In genomic region chr10:113960617-113961260, GRCh38 we compare ENCODE assay signal across 8 cellular contexts.
DNase-seq lines count a peak whose midpoint lies in the region; ATAC-seq lines count a peak whose summit lies in the region.

No MANE protein-coding gene starts in this region.

- intact Hi-C loops in activated CD4-positive, alpha-beta T cell treated with anti-CD3 and anti-CD28 coated beads, Interleukin-2, amount 10 ng/mL, durations not matched to agents 24 days and 14 days (cut with micrococcal nuclease): loop anchor here (1.0 to 10.0 kb wide), 6 partner anchors 84 to 577 kb away; partner anchors contain the start of genes ADRB1 and CCDC186

- peaks cover 26% of the 10 kb centered on the region for H3K4me1 ChIP-seq in mesenchymal stem cell (ENCODE audit: control insufficient read depth, insufficient read depth, low read depth, low read length)

- no peak overlapping the region for H3K4ac ChIP-seq in mesenchymal stem cell (ENCODE audit: low read depth in 1 of 2, low read length in 2 of 2)

- H3K18ac ChIP-seq in mesenchymal stem cell (ENCODE audit: low read depth in 1 of 2, low read length in 2 of 2): peak overlapping the region in 1 of 2 experiments; percentile 9

- H3K27ac Mint-ChIP-seq in activated CD4-positive, alpha-beta T cell treated with anti-CD3 and anti-CD28 coated beads, Interleukin-2, amount 10 ng/mL, durations not matched to agents 24 days and 14 days: peak overlapping the region; percentile 68

- H2AFZ ChIP-seq in mesenchymal stem cell (ENCODE audit: low read depth, low read length): no peak overlapping the region

- H2BK5ac ChIP-seq in mesenchymal stem cell (ENCODE audit: low read depth, low read length, poor library complexity, severe bottlenecking): no peak overlapping the region

- no peak overlapping the region for H3K4me2 ChIP-seq in mesenchymal stem cell (ENCODE audit: low read length, poor library complexity, severe bottlenecking)

- no peak overlapping the region for H4K8ac ChIP-seq in mesenchymal stem cell (ENCODE audit: low read length)

- H2BK12ac ChIP-seq in mesenchymal stem cell (ENCODE audit: low read length in 2 of 2): no peak overlapping the region

- peaks cover 23% of the 10 kb centered on the region for H3K27me3 Mint-ChIP-seq in activated CD4-positive, alpha-beta T cell treated with anti-CD3 and anti-CD28 coated beads, Interleukin-2, amount 10 ng/mL, durations not matched to agents 24 days and 14 days

- peak overlapping the region; percentile 1 for H4K91ac ChIP-seq in mesenchymal stem cell (ENCODE audit: low read length)

- H2BK15ac ChIP-seq in mesenchymal stem cell (ENCODE audit: low read depth, poor library complexity, severe bottlenecking): no peak overlapping the region

- no peak overlapping the region for H3K27ac ChIP-seq in mesenchymal stem cell (ENCODE audit: low read length, poor library complexity, severe bottlenecking)

- H3K27me3 ChIP-seq in mesenchymal stem cell (ENCODE audit: control insufficient read depth in 1 of 2, insufficient read depth in 1 of 2, low read length in 2 of 2): peaks cover 0 to 9% of the 10 kb centered on the region in 2 experiments

- no peaks in the 10 kb centered on the region for H3K36me3 ChIP-seq in mesenchymal stem cell (ENCODE audit: control insufficient read depth in 1 of 2, insufficient read depth in 2 of 2, low read depth in 1 of 2, low read length in 2 of 2)

- H3K36me3 Mint-ChIP-seq in activated CD4-positive, alpha-beta T cell treated with anti-CD3 and anti-CD28 coated beads, Interleukin-2, amount 10 ng/mL, durations not matched to agents 24 days and 14 days (ENCODE audit: low read depth): no peaks in the 10 kb centered on the region

- H3K14ac ChIP-seq in mesenchymal stem cell (ENCODE audit: low read length in 2 of 2): no peak overlapping the region

- peak; percentile 20 for DNase-seq in activated gamma-delta T cell treated with Interleukin-2 at 50 U/mL for 16 hours
- no peak for DNase-seq in activated gamma-delta T cell (lab: John Stamatoyannopoulos, UW)
- DNase-seq in activated CD4-positive, alpha-beta T cell treated with anti-CD3 and anti-CD28 coated beads, Interleukin-2, amount 10 ng/mL, durations not matched to agents 24 days and 14 days: peak; percentile 73
- peak; percentile 43 for DNase-seq in mesenchymal stem cell
- no peak for DNase-seq in NCI-H1694 treated with DMSO at 0.1 percent for 48 hours (lab: John Stamatoyannopoulos, UW)
- no peak for DNase-seq in H4 (ENCODE audit: low spot score)
- DNase-seq in NCI-H128 (lab: John Stamatoyannopoulos, UW; ENCODE audit: unreplicated experiment): no peak

- H3K79me1 ChIP-seq in mesenchymal stem cell (replicated peaks; ENCODE audit: low read length, poor library complexity, severe bottlenecking): no peaks in the 10 kb centered on the region

- H3K4me3 Mint-ChIP-seq in activated CD4-positive, alpha-beta T cell treated with anti-CD3 and anti-CD28 coated beads, Interleukin-2, amount 10 ng/mL, durations not matched to agents 24 days and 14 days: peak overlapping the region; percentile 61

- no peak overlapping the region for H2AK5ac ChIP-seq in mesenchymal stem cell (ENCODE audit: low read length, severe bottlenecking)

- H3K23ac ChIP-seq in mesenchymal stem cell (ENCODE audit: low read length in 2 of 2): no peak overlapping the region

- H2BK120ac ChIP-seq in mesenchymal stem cell (ENCODE audit: low read depth, low read length): no peak overlapping the region

- no peak overlapping the region for H3K9ac ChIP-seq in mesenchymal stem cell (ENCODE audit: low read length)

- H3K4me3 ChIP-seq in mesenchymal stem cell (ENCODE audit: insufficient read depth in 1 of 2, low read depth in 1 of 2, low read length in 2 of 2): no peak overlapping the region

- peaks cover 39% of the 10 kb centered on the region for H3K4me1 Mint-ChIP-seq in activated CD4-positive, alpha-beta T cell treated with anti-CD3 and anti-CD28 coated beads, Interleukin-2, amount 10 ng/mL, durations not matched to agents 24 days and 14 days

- no peaks in the 10 kb centered on the region for H3K9me3 ChIP-seq in mesenchymal stem cell (ENCODE audit: control insufficient read depth, low read length)

- WGBS in mesenchymal stem cell: 70% methylated on average over 12 of the region's 12 CpGs

- H3K9me3 Mint-ChIP-seq in activated CD4-positive, alpha-beta T cell treated with anti-CD3 and anti-CD28 coated beads, Interleukin-2, amount 10 ng/mL, durations not matched to agents 24 days and 14 days: no peaks in the 10 kb centered on the region

- peak; percentile 27 for ATAC-seq in HG03565 (IDR thresholded peaks at IDR 0.05; ENCODE audit: unreplicated experiment)

Comparison
In these comparisons a context has a peak if more than half of its experiments do, and no peak if none do; other contexts are left out.
1. DNase-seq: peak in activated gamma-delta T cell treated with Interleukin-2 at 50 U/mL for 16 hours (single experiment), activated CD4-positive, alpha-beta T cell treated with anti-CD3 and anti-CD28 coated beads, Interleukin-2, amount 10 ng/mL, durations not matched to agents 24 days and 14 days (single experiment) and mesenchymal stem cell (single experiment); none in activated gamma-delta T cell (single experiment), NCI-H1694 treated with DMSO at 0.1 percent for 48 hours (single experiment), H4 (single experiment) and NCI-H128 (single experiment).